19 cellular contexts compared by ENCODE assay signal in the genomic region with DNA sequence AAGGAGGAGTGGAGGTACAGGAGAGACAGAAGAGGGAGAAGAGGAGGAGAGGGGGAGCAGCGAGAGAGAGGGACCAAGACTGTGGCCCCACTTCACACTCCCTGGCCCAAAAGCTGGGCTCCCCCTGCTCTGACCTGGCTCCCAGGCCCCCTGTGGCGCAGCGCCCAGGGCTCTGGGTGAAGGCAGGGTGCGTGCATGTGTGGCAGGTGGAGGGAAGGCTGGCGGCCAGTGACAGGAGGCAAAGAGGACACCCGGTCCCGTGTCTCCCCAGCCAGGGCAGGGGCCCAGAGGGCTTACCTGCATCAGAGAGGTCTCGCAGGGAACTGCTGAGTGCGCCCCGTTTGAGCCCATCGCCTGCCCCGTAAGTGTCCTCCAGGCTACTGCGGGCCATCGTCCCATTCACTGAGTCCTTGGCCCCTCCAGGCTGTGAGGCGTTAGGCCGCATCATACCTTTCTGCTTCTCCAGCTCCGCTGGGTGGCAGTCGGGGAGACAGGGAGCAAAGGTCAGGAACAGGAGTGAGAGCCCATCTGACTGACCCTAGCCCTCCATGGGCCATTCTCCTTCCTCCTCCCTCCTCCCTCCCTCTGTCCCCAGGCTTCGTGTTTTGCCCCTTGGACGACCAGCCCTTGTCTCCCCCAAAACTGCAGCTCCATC. TPM values are rescaled to one million over a fixed set of nuclear protein-coding genes. Genes with fewer than 3 reads are reported as not detected.
A peak's percentile ranks its signal among the peaks of the same experiment; 100 is the strongest.
DNase-seq lines count a peak whose midpoint lies in the region; ATAC-seq, FAIRE-seq and TF ChIP-seq lines count a peak whose summit lies in the region.
"Had no signal": no experiment of that assay in that cellular context is flagged by ENCODE, and none has a peak within 500 bp of the region (broad histone marks: within the 10 kb centered on the region; RNA-seq: fewer than 3 reads in every experiment).

No MANE protein-coding gene starts in this region.

- H3K79me2 ChIP-seq in HepG2 (ENCODE audit: insufficient read depth, low read length), result no peaks in the 10 kb centered on the region

- no peak overlapping the region for H3K4me3 ChIP-seq in HepG2 (replicated peaks in 1 of 3; ENCODE audit: insufficient read depth in 1 of 3, low read depth in 2 of 3, low read length in 3 of 3)
- H3K4me3 ChIP-seq in right lobe of liver, result no peak overlapping the region
- no peak overlapping the region for H3K4me3 ChIP-seq in spleen
- H3K4me3 ChIP-seq: BLaER1 treated with 17β-estradiol and CSF1 and Interleukin-3, amounts not matched to agents 10 nM and 100 nM; GM12878 had no signal

- H3K36me3 ChIP-seq in HepG2 (replicated peaks in 1 of 2; ENCODE audit: control insufficient read depth in 1 of 2, insufficient read depth in 2 of 2, low read length in 2 of 2) (no peaks in the 10 kb centered on the region), right lobe of liver (no peaks in the 10 kb centered on the region), spleen (no peaks in the 10 kb centered on the region)

- no peak overlapping the region for H3K9ac ChIP-seq in HepG2 (ENCODE audit: insufficient read depth, low read depth, low read length)
- H3K9ac ChIP-seq: BLaER1 treated with 17β-estradiol and CSF1 and Interleukin-3, amounts not matched to agents 10 nM and 100 nM had no signal

- no peak for TF ChIP-seq RAD21 in HepG2 (CRISPR knock-in tag; IDR thresholded peaks at IDR 0.05)

- CTCF ChIA-PET in HepG2 (lab: Yijun Ruan, JAX; ENCODE audit: low intra/inter-chr PET ratio, low total read pairs), result no interaction called here

- peak overlapping the region; percentile 3; the same call in 1 of the 2 replicates for H3K4me2 ChIP-seq in HepG2 (ENCODE audit: low read depth, low read length)
- H3K4me2 ChIP-seq: BLaER1 treated with 17β-estradiol and CSF1 and Interleukin-3, amounts not matched to agents 10 nM and 100 nM had no signal

- POLR2A ChIA-PET in HepG2 (lab: Yijun Ruan, JAX), result interaction anchor here (1.0 to 1.2 kb wide), 2 partner anchors 10 to 11 kb away, joined by 3 to 4 read pairs; no protein-coding TSS in a partner anchor

- H3K4me1 ChIP-seq in HepG2 (ENCODE audit: insufficient read depth, low read length), result 0 out of 2 replicates have a peak, but pooled peaks cover 14% of the 10 kb centered on the region
- no peaks in the 10 kb centered on the region for H3K4me1 ChIP-seq in right lobe of liver
- H3K4me1 ChIP-seq in spleen, result no peaks in the 10 kb centered on the region
- H3K4me1 ChIP-seq: Caco-2 had no signal

- H4K20me1 ChIP-seq in HepG2 (ENCODE audit: insufficient read depth, low read length), result no peaks in the 10 kb centered on the region

- H3K27me3 ChIP-seq in HepG2 (ENCODE audit: control insufficient read depth in 1 of 2, insufficient read depth in 2 of 2, low read length in 2 of 2) (no peaks in the 10 kb centered on the region; a peak in 1 of 5 replicates), right lobe of liver (no peaks in the 10 kb centered on the region), spleen (replicated peaks in 1 of 7) (peaks cover 0 to 6% (median 0%) of the 10 kb centered on the region in 7 donors)

- no peak overlapping the region for H2AFZ ChIP-seq in HepG2 (ENCODE audit: low read length)

- intact Hi-C loops in HepG2 (cut with micrococcal nuclease; ENCODE audit: unreplicated experiment) (no loop called here), right lobe of liver (cut with DNase I) (no loop called here), spleen (cut with DNase I; ENCODE audit: low total_unique reads) (no loop called here)

- DNase-seq in HepG2 (ENCODE audit: low spot score) (no peak), right lobe of liver (no peak), spleen (peak; percentile 56), ACHN (no peak)
- DNase-seq: 8988T; AML-193; Caco-2; Calu3; CD4-positive, alpha-beta T cell; CD8-positive, alpha-beta T cell; DMS79 treated with DMSO at 0.1 percent for 48 hours had no signal

- TF ChIP-seq EP300 in HepG2 (IDR thresholded peaks at IDR 0.05; ENCODE audit: low read depth in 2 of 2, low read length in 2 of 2), result no peak
- TF ChIP-seq EP300 in HepG2 (CRISPR knock-in tag; IDR thresholded peaks at IDR 0.05; ENCODE audit: borderline replicate concordance), result no peak

- in situ Hi-C loops in HepG2 (cut with HindIII; ENCODE audit: extremely low pct_ligation_motif_present, low pct_unique_long_range_greater_than_20kb), result no loop called here
- in situ Hi-C loops in ACHN (cut with HindIII; ENCODE audit: low pct_ligation_motif_present, low pct_unique_long_range_greater_than_20kb, low sequenced_read_pairs), result no loop called here

- H3K27ac ChIP-seq in HepG2 (ENCODE audit: extremely low read length, insufficient read depth, low read length) (no peak overlapping the region), right lobe of liver (no peak overlapping the region), 22Rv1 (peak overlapping the region; percentile 42), spleen (no peak overlapping the region)
- H3K27ac ChIP-seq: BLaER1 treated with 17β-estradiol and CSF1 and Interleukin-3, amounts not matched to agents 10 nM and 100 nM; C4-2B had no signal

- ATAC-seq in HepG2 (peak; percentile 84), right lobe of liver (no peak)
- ATAC-seq: CD8-positive, alpha-beta T cell; GM12878 had no signal

- WGBS in HepG2 (ENCODE audit: low lambda C conversion rate), result 26% methylated on average over 3 of the region's 20 CpGs
- no CpG with 5 or more reads among the region's 20 CpGs for WGBS in right lobe of liver (ENCODE audit: insufficient coverage, low coverage, low lambda C conversion rate, missing lambda C conversion rate)
- 80 to 98% (median 90%) methylated on average over 13 to 20 of the region's 20 CpGs for WGBS in spleen, 5 donors

- peak; percentile 59 for FAIRE-seq in HepG2 (lab: Jason Lieb, UNC)
- FAIRE-seq: A204.1, G401.6, GM12878, GM12892, GM18507 had no signal

- BruUV-seq in HepG2 (replicated peaks; lab: Mats Ljungman, UMichigan), result no TSS peak

- no peaks in the 10 kb centered on the region for H3K9me3 ChIP-seq in HepG2 (ENCODE audit: low read length)
- H3K9me3 ChIP-seq in right lobe of liver, result no peaks in the 10 kb centered on the region
- H3K9me3 ChIP-seq in spleen, result no peaks in the 10 kb centered on the region
- H3K9me3 ChIP-seq: BLaER1 treated with 17β-estradiol and CSF1 and Interleukin-3, amounts not matched to agents 10 nM and 100 nM; Caco-2 had no signal

- peak; percentile 38 for TF ChIP-seq CTCF in HepG2 (CRISPR knock-in tag; IDR thresholded peaks at IDR 0.05)
- TF ChIP-seq CTCF in right lobe of liver (IDR thresholded peaks at IDR 0.05), result no peak
- TF ChIP-seq CTCF in 22Rv1 (IDR thresholded peaks at IDR 0.05), result no peak
- TF ChIP-seq CTCF in spleen (IDR thresholded peaks at IDR 0.05 in 8 of 11, conservative IDR thresholded peaks at IDR 0.05 in 3 of 11), result no peak

- TF ChIP-seq POLR2A in HepG2 (IDR thresholded peaks at IDR 0.05; ENCODE audit: insufficient read depth in 1 of 2, low read depth in 2 of 2, low read length in 2 of 2) (no peak), right lobe of liver (IDR thresholded peaks at IDR 0.05) (no peak), spleen (IDR thresholded peaks at IDR 0.05) (no peak)

RNA-seq across cellular contexts. Expression of a gene that starts 11.1 kb away (rescaled TPM):
- total RNA-seq in HepG2 (2016; rRNA removed; fragmentation: Illumina TruSeq; extraction: Trizol) (26.0 and 32.5 TPM in 2 replicates), right lobe of liver (10 to 100 TPM; 27.9 to 61.6 (median 50.6) TPM), spleen (100 to 1,000 TPM in 5 of 7 donors, 10 to 100 TPM in 2; 96.6 to 165 (median 140) TPM)
- 2.3 and 2.5 TPM in 2 replicates for total RNA-seq in HepG2 (2016; cell fraction: cytosol; rRNA removed; fragmentation: Illumina TruSeq; extraction: Trizol; ENCODE audit: low read depth)
- 21.6 and 32.6 TPM in 2 replicates for total RNA-seq in HepG2 (2016; cell fraction: insoluble cytoplasmic fraction; rRNA removed; fragmentation: Illumina TruSeq; extraction: Trizol)
- 8.3 and 11.1 TPM in 2 replicates for total RNA-seq in HepG2 (2016; cell fraction: membrane; rRNA removed; fragmentation: Illumina TruSeq; extraction: Trizol)
- 39.7 and 47.1 TPM in 2 replicates for total RNA-seq in HepG2 (2016; cell fraction: nucleus; rRNA removed; fragmentation: Illumina TruSeq; extraction: Trizol)
- polyA plus RNA-seq in HepG2 (2011; rRNA removed) (34.0 and 46.9 TPM in 2 replicates), spleen (10 to 100 TPM; 10.4 to 35.3 (median 16.9) TPM)
- polyA plus RNA-seq in HepG2 (2011; cell fraction: cytosol; rRNA removed), result 15.0 and 15.5 TPM in 2 replicates
- polyA plus RNA-seq in HepG2 (2011; cell fraction: nucleus; rRNA removed), result 139 and 160 TPM in 2 replicates
- 29.4 and 34.1 TPM in 2 replicates for polyA plus RNA-seq in HepG2 (2012)
- 1.0 and 1.1 TPM in 2 replicates for polyA plus RNA-seq in HepG2 (2016; cell fraction: cytosol; fragmentation: Illumina TruSeq; extraction: Trizol; ENCODE audit: low read depth)
- 13.6 and 17.4 TPM in 2 replicates for polyA plus RNA-seq in HepG2 (2016; cell fraction: insoluble cytoplasmic fraction; fragmentation: Illumina TruSeq; extraction: Trizol; ENCODE audit: low read depth)
- polyA plus RNA-seq in HepG2 (2016; cell fraction: membrane; fragmentation: Illumina TruSeq; extraction: Trizol; ENCODE audit: low read depth), result 1.6 and 2.4 TPM in 2 replicates
- polyA plus RNA-seq in HepG2 (2016; cell fraction: nucleus; fragmentation: Illumina TruSeq; extraction: Trizol; ENCODE audit: insufficient read depth, low read depth), result 43.2 and 51.6 TPM in 2 replicates
- 109 and 178 TPM in 2 replicates for polyA minus RNA-seq in HepG2 (2011; rRNA and poly(A)+ RNA removed; ENCODE audit: low replicate concordance)
- 36.1 and 38.1 TPM in 2 replicates for polyA minus RNA-seq in HepG2 (2011; cell fraction: cytosol; rRNA and poly(A)+ RNA removed)
- polyA minus RNA-seq in HepG2 (2011; cell fraction: nucleus; rRNA and poly(A)+ RNA removed), result 101 and 105 TPM in 2 replicates

RNA-seq across cellular contexts. Expression of a gene that starts 45.2 kb away (rescaled TPM):
- total RNA-seq in HepG2 (2016; rRNA removed; fragmentation: Illumina TruSeq; extraction: Trizol) (0.13 and 0.17 TPM in 2 replicates), right lobe of liver (1 to 10 TPM; 1.9 to 2.8 (median 2.2) TPM), spleen (10 to 100 TPM in 4 of 7 donors, 1 to 10 TPM in 3; 6.8 to 15.7 (median 10.5) TPM)
- 0.35 TPM in 1 of 2 replicates, not detected in the other for total RNA-seq in HepG2 (2016; cell fraction: cytosol; rRNA removed; fragmentation: Illumina TruSeq; extraction: Trizol; ENCODE audit: low read depth)
- total RNA-seq in HepG2 (2016; cell fraction: insoluble cytoplasmic fraction; rRNA removed; fragmentation: Illumina TruSeq; extraction: Trizol), result 0.13 TPM in 1 of 2 replicates, not detected in the other
- total RNA-seq in HepG2 (2016; cell fraction: membrane; rRNA removed; fragmentation: Illumina TruSeq; extraction: Trizol), result 0.37 TPM in 1 of 2 replicates, not detected in the other
- 0.13 TPM in 1 of 2 replicates, not detected in the other for total RNA-seq in HepG2 (2016; cell fraction: nucleus; rRNA removed; fragmentation: Illumina TruSeq; extraction: Trizol)
- polyA plus RNA-seq in HepG2 (2011; rRNA removed) (0.21 TPM in 1 of 2 replicates, not detected in the other), spleen (1 to 10 TPM; 5.2 to 8.0 (median 5.5) TPM)
- polyA plus RNA-seq in HepG2 (2011; cell fraction: cytosol; rRNA removed), result 0.08 TPM in 1 of 2 replicates, not detected in the other
- 0.05 TPM in 1 of 2 replicates, not detected in the other for polyA plus RNA-seq in HepG2 (2011; cell fraction: nucleus; rRNA removed)
- 0.01 TPM in 1 of 2 replicates, not detected in the other for polyA plus RNA-seq in HepG2 (2012)
- 0.11 and 0.22 TPM in 2 replicates for polyA plus RNA-seq in HepG2 (2016; cell fraction: cytosol; fragmentation: Illumina TruSeq; extraction: Trizol; ENCODE audit: low read depth)
- polyA plus RNA-seq in HepG2 (2016; cell fraction: insoluble cytoplasmic fraction; fragmentation: Illumina TruSeq; extraction: Trizol; ENCODE audit: low read depth), result 0.13 TPM in 1 of 2 replicates, not detected in the other
- 0.15 and 0.29 TPM in 2 replicates for polyA plus RNA-seq in HepG2 (2016; cell fraction: membrane; fragmentation: Illumina TruSeq; extraction: Trizol; ENCODE audit: low read depth)
- 0.21 and 0.90 TPM in 2 replicates for polyA plus RNA-seq in HepG2 (2016; cell fraction: nucleus; fragmentation: Illumina TruSeq; extraction: Trizol; ENCODE audit: insufficient read depth, low read depth)
- 25.7 TPM in 1 of 2 replicates, not detected in the other for polyA minus RNA-seq in HepG2 (2011; rRNA and poly(A)+ RNA removed; ENCODE audit: low replicate concordance)
- not detected in 2 replicates for polyA minus RNA-seq in HepG2 (2011; cell fraction: cytosol; rRNA and poly(A)+ RNA removed)
- 0.64 TPM in 1 of 2 replicates, not detected in the other for polyA minus RNA-seq in HepG2 (2011; cell fraction: nucleus; rRNA and poly(A)+ RNA removed)
